ENCODE assay signal across 7 cellular contexts in genomic region chr2:182980115-182980514, GRCh38. TPM values are rescaled to one million over a fixed set of nuclear protein-coding genes. Genes with fewer than 3 reads are reported as not detected.
A peak's percentile ranks its signal among the peaks of the same experiment; 100 is the strongest.
DNase-seq lines count a peak whose midpoint lies in the region; ATAC-seq and TF ChIP-seq lines count a peak whose summit lies in the region.

No MANE protein-coding gene starts in this region.

- TF ChIP-seq POLR2A in gastrocnemius medialis (IDR thresholded peaks at IDR 0.05), result no peak

- DNase-seq in GM13976 (ENCODE audit: low spot score) (peak; percentile 41), MV-4-11 (lab: John Stamatoyannopoulos, UW) (peak; percentile 41), SK-N-MC (ENCODE audit: low read depth, low spot score) (peak; percentile 60), foreskin fibroblast (peak; percentile 5 to 36), gastrocnemius medialis (no peak)
- DNase-seq in stimulated activated CD4-positive, alpha-beta T cell treated with anti-CD3 and anti-CD28 coated beads, Interleukin-4, amount 100 ng/mL, for 24 hours, result no peak

- in situ Hi-C loops in GM13976 (cut with MboI; ENCODE audit: low sequenced_read_pairs, unreplicated experiment), result loop anchor here (25.0 kb wide), 1 partner anchor 318 kb away; no protein-coding TSS in a partner anchor
- in situ Hi-C loops in gastrocnemius medialis (cut with MboI; ENCODE audit: low sequenced_read_pairs in 4 of 4), result loop anchor here (5.0 to 25.0 kb wide), 4 partner anchors 193 to 793 kb away; no protein-coding TSS in a partner anchor

- peaks cover 66% of the 10 kb centered on the region for H3K36me3 ChIP-seq in SK-N-MC (ENCODE audit: insufficient read depth, low read length)
- peaks cover 0 to 70% of the 10 kb centered on the region in 2 donors for H3K36me3 ChIP-seq in gastrocnemius medialis

- no peaks in the 10 kb centered on the region for H3K27me3 ChIP-seq in gastrocnemius medialis

- H3K4me1 ChIP-seq in gastrocnemius medialis, result no peaks in the 10 kb centered on the region

- intact Hi-C loops in gastrocnemius medialis (cut with DNase I; ENCODE audit: low total_unique reads), result loop anchor here (1.0 to 2.0 kb wide), 2 partner anchors 196 to 217 kb away; no protein-coding TSS in a partner anchor

- TF ChIP-seq CTCF in GM13976 (IDR thresholded peaks at IDR 0.05; ENCODE audit: borderline replicate concordance, control extremely low read depth, extremely low read depth, insufficient read depth, missing control alignments), result no peak
- TF ChIP-seq CTCF in foreskin fibroblast (IDR thresholded peaks at IDR 0.05; ENCODE audit: low read depth, low read length), result peak; percentile 10
- TF ChIP-seq CTCF in gastrocnemius medialis (IDR thresholded peaks at IDR 0.05 in 4 of 5, conservative IDR thresholded peaks at IDR 0.05 in 1 of 5), result peak; percentile 40 to 70 (median 67)

- H3K9me3 ChIP-seq in SK-N-MC (ENCODE audit: low read depth, low read length) (no peaks in the 10 kb centered on the region), gastrocnemius medialis (no peaks in the 10 kb centered on the region)

- ATAC-seq in HG02588 (IDR thresholded peaks at IDR 0.05; ENCODE audit: unreplicated experiment), result peak; percentile 68
- peak in 1 of 2 donors; percentile 75 for ATAC-seq in gastrocnemius medialis

- H3K4me3 ChIP-seq in SK-N-MC, result no peak overlapping the region
- no peak overlapping the region for H3K4me3 ChIP-seq in foreskin fibroblast (ENCODE audit: low read depth in 1 of 2, low read length in 2 of 2)
- no peak overlapping the region for H3K4me3 ChIP-seq in gastrocnemius medialis

- no peak overlapping the region for H3K27ac ChIP-seq in SK-N-MC
- H3K27ac ChIP-seq in gastrocnemius medialis, result peak overlapping the region in 1 of 4 donors; percentile 36

- no peak overlapping the region for H3K9ac ChIP-seq in SK-N-MC (ENCODE audit: insufficient read length)

RNA-seq across cellular contexts. Expression of gene NCKAP1, which starts 58.1 kb away (rescaled TPM):
- 100 to 1,000 TPM; 152 to 303 (median 168) TPM for total RNA-seq in gastrocnemius medialis

Comparison
In these comparisons a context has a peak if more than half of its experiments do, and no peak if none do; other contexts are left out.
1. DNase-seq: peak in GM13976 (single experiment), MV-4-11 (single experiment), SK-N-MC (single experiment) and foreskin fibroblast (2 of 2); none in gastrocnemius medialis (0 of 2) and stimulated activated CD4-positive, alpha-beta T cell treated with anti-CD3 and anti-CD28 coated beads, Interleukin-4, amount 100 ng/mL, for 24 hours (single experiment).